8 cellular contexts compared by ENCODE assay signal in genomic region chr2:113173563-113174368, GRCh38.
DNase-seq lines count a peak whose midpoint lies in the region; ATAC-seq and TF ChIP-seq lines count a peak whose summit lies in the region.

Gene PSD4, plus strand, starts transcription at chr2:113173971. Its CDS starts 8,486 bp downstream, at chr2:113182457.

- DNase-seq in SIG-M5 (lab: John Stamatoyannopoulos, UW) = peak; percentile 78
- DNase-seq in activated gamma-delta T cell treated with Interleukin-2 at 50 U/mL for 16 hours = peak; percentile 90
- DNase-seq in medulla oblongata (ENCODE audit: extremely low spot score) = peak; percentile 55
- peak; percentile 66 to 71 for DNase-seq in stimulated activated CD8-positive, alpha-beta memory T cell treated with anti-CD3 and anti-CD28 coated beads, Interleukin-7, amount 100 ng/mL, for 1 hour (ENCODE audit: low read depth in 2 of 2)
- no peak for DNase-seq in OCI-M2 (lab: John Stamatoyannopoulos, UW; ENCODE audit: unreplicated experiment)
- DNase-seq in NCI-H2196 treated with DMSO at 0.1 percent for 48 hours (lab: John Stamatoyannopoulos, UW; ENCODE audit: unreplicated experiment) = no peak

- peak; percentile 92 for TF ChIP-seq POLR2A in GM18526 (IDR thresholded peaks at IDR 0.05; ENCODE audit: extremely low read depth, insufficient read length)

- ATAC-seq in HG03025 (IDR thresholded peaks at IDR 0.05; ENCODE audit: low FRiP score, unreplicated experiment) = peak; percentile 82

Comparison
In these comparisons a context has a peak if more than half of its experiments do, and no peak if none do; other contexts are left out.
1. DNase-seq: peak in SIG-M5 (single experiment), activated gamma-delta T cell treated with Interleukin-2 at 50 U/mL for 16 hours (single experiment), medulla oblongata (single experiment) and stimulated activated CD8-positive, alpha-beta memory T cell treated with anti-CD3 and anti-CD28 coated beads, Interleukin-7, amount 100 ng/mL, for 1 hour (2 of 2); none in OCI-M2 (single experiment) and NCI-H2196 treated with DMSO at 0.1 percent for 48 hours (single experiment).